8 cellular contexts compared by ENCODE assay signal in genomic region chr17:8221663-8222379, GRCh38. TPM values are rescaled to one million over a fixed set of nuclear protein-coding genes. Genes with fewer than 3 reads are reported as not detected.
DNase-seq lines count a peak whose midpoint lies in the region; ATAC-seq and TF ChIP-seq lines count a peak whose summit lies in the region.

No MANE protein-coding gene starts in this region.

- peak; percentile 75 for DNase-seq in GM04503 (ENCODE audit: low read depth)
- peak; percentile 51 for DNase-seq in HEK293T (ENCODE audit: extremely low spot score)
- peak; percentile 90 for DNase-seq in NAMALWA (ENCODE audit: low spot score)
- peak; percentile 91 for DNase-seq in SW480 (ENCODE audit: low spot score)
- peak; percentile 90 for DNase-seq in adipocyte (ENCODE audit: low read depth)
- DNase-seq in heart right ventricle = peak; percentile 85 to 92
- DNase-seq in progenitor cell of endocrine pancreas (ENCODE audit: low spot score, unreplicated experiment) = peak; percentile 81
- peak; percentile 85 to 90 for DNase-seq in upper lobe of left lung

- H3K27ac ChIP-seq in heart right ventricle (peak overlapping the region; percentile 94 to 99 (median 97)), upper lobe of left lung (peak overlapping the region; percentile 96 to 99 (median 98))

- H3K27me3 ChIP-seq in adipocyte (replicated peaks; ENCODE audit: control insufficient read depth, insufficient read depth, low read length) = no peaks in the 10 kb centered on the region
- no peaks in the 10 kb centered on the region for H3K27me3 ChIP-seq in heart right ventricle
- H3K27me3 ChIP-seq in upper lobe of left lung = no peaks in the 10 kb centered on the region

- ATAC-seq in heart right ventricle (peak; percentile 66 to 85 (median 80)), upper lobe of left lung (ENCODE audit: low FRiP score in 2 of 2) (peak; percentile 78 to 89)

- H3K27ac Mint-ChIP-seq in progenitor cell of endocrine pancreas = peak overlapping the region; percentile 100

- H3K4me1 ChIP-seq in adipocyte (ENCODE audit: control insufficient read depth, insufficient read depth, low read length) (peaks cover 15% of the 10 kb centered on the region), heart right ventricle (peaks cover 7 to 59% (median 14%) of the 10 kb centered on the region in 9 donors), upper lobe of left lung (peaks cover 14 to 37% (median 19%) of the 10 kb centered on the region in 4 donors)

- H3K4me3 Mint-ChIP-seq in progenitor cell of endocrine pancreas (ENCODE audit: low read depth) = peak overlapping the region; percentile 95

- peaks cover 1% of the 10 kb centered on the region for H3K36me3 Mint-ChIP-seq in progenitor cell of endocrine pancreas (ENCODE audit: insufficient read depth)

- H3K4me3 ChIP-seq in adipocyte (ENCODE audit: low read length) (peak overlapping the region; percentile 90), heart right ventricle (peak overlapping the region; percentile 45 to 92 (median 66)), upper lobe of left lung (peak overlapping the region; percentile 60 to 76 (median 70))

- no peaks in the 10 kb centered on the region for H3K27me3 Mint-ChIP-seq in progenitor cell of endocrine pancreas

- TF ChIP-seq POLR2A in upper lobe of left lung (IDR thresholded peaks at IDR 0.05) = no peak

- CTCF ChIA-PET in HEK293T (lab: Yijun Ruan, JAX) = interaction anchor here (0.6 to 2.0 kb wide), 6 partner anchors 11 to 103 kb away, joined by 3 to 7 read pairs (median 3); partner anchors contain the start of genes ALOXE3 and AURKB

- peaks cover 11% of the 10 kb centered on the region for H3K4me1 Mint-ChIP-seq in progenitor cell of endocrine pancreas (ENCODE audit: low read depth)

- H3K9me3 ChIP-seq in adipocyte (ENCODE audit: control insufficient read depth, low read length) (no peaks in the 10 kb centered on the region), heart right ventricle (no peaks in the 10 kb centered on the region), upper lobe of left lung (no peaks in the 10 kb centered on the region)

- H3K9ac ChIP-seq in adipocyte (ENCODE audit: low read length) = peak overlapping the region; percentile 97

- WGBS in heart right ventricle, 2 donors = 0% methylated on average over 40 of the region's 40 CpGs
- WGBS in upper lobe of left lung, 2 donors = 0 to 1% methylated on average over 21 to 40 of the region's 40 CpGs

- no peaks in the 10 kb centered on the region for H3K9me3 Mint-ChIP-seq in progenitor cell of endocrine pancreas (ENCODE audit: low read depth)

- POLR2A ChIA-PET in HEK293T (lab: Yijun Ruan, JAX) = interaction anchor here (1.1 to 9.9 kb wide), 12 partner anchors 11 to 148 kb away, joined by 4 to 135 read pairs (median 18); partner anchors contain the start of genes ALOXE3, AURKB, BORCS6 and CTC1

- H3K36me3 ChIP-seq in adipocyte (ENCODE audit: control insufficient read depth, insufficient read depth, low read length, severe bottlenecking) (no peaks in the 10 kb centered on the region), heart right ventricle (no peaks in the 10 kb centered on the region), upper lobe of left lung (no peaks in the 10 kb centered on the region)

- TF ChIP-seq CTCF in heart right ventricle (IDR thresholded peaks at IDR 0.05) = peak in 1 of 9 donors; percentile 12
- no peak for TF ChIP-seq CTCF in progenitor cell of endocrine pancreas (IDR thresholded peaks at IDR 0.05; ENCODE audit: unreplicated experiment)
- TF ChIP-seq CTCF in upper lobe of left lung (IDR thresholded peaks at IDR 0.05) = no peak

- TF ChIP-seq EP300 in upper lobe of left lung (IDR thresholded peaks at IDR 0.05) = no peak

- intact Hi-C loops in heart right ventricle (cut with DNase I) = loop anchor here in 8 of 10 donors (1.0 to 10.0 kb wide), 15 partner anchors 25 to 153 kb away; partner anchors contain the start of genes CTC1 (in 3 of the 8), SLC25A35 (in 3 of the 8), ALOXE3 (in 2 of the 8) and PFAS (in 2 of the 8)

TF ChIP-seq in HEK293T, 16 proteins besides CTCF, POLR2A, EP300 and RAD21:
- TF ChIP-seq NFRKB (IDR thresholded peaks at IDR 0.05) (no peak), CTBP1 (IDR thresholded peaks at IDR 0.05; ENCODE audit: borderline replicate concordance) (0 out of 2 replicates have a peak, but pooled peaks have one; percentile 4)

RNA-seq across cellular contexts. Expression of gene AURKB, which starts 11.4 kb away (rescaled TPM):
- total RNA-seq in heart right ventricle = 1 to 10 TPM in 3 of 10 donors, under 1 TPM in 2, not detected in 5; 0.38 to 6.4 (median 1.0) TPM
- polyA plus RNA-seq in heart right ventricle = 1 to 10 TPM in 1 of 2 donors, under 1 TPM in 1; 0.38 to 1.5 TPM
- total RNA-seq in progenitor cell of endocrine pancreas = 52.7 and 54.9 TPM in 2 replicates
- total RNA-seq in upper lobe of left lung = 1 to 10 TPM in 5 of 6 donors, not detected in 1; 1.8 to 8.1 (median 5.3) TPM

RNA-seq across cellular contexts. Expression of gene CTC1, which starts 26.0 kb away (rescaled TPM):
- total RNA-seq in heart right ventricle (10 to 100 TPM; 12.5 to 19.8 (median 14.8) TPM), progenitor cell of endocrine pancreas (86.5 and 97.0 TPM in 2 replicates), upper lobe of left lung (100 to 1,000 TPM in 1 of 6 donors, 10 to 100 TPM in 5; 19.6 to 123 (median 42.4) TPM)
- polyA plus RNA-seq in heart right ventricle = 10 to 100 TPM in 1 of 2 donors, 1 to 10 TPM in 1; 5.9 to 19.3 TPM

RNA-seq across cellular contexts. Expression of gene PFAS, which starts 27.3 kb away (rescaled TPM):
- 10 to 100 TPM in 9 of 10 donors, 1 to 10 TPM in 1; 9.6 to 17.9 (median 13.7) TPM for total RNA-seq in heart right ventricle
- 10 to 100 TPM in 1 of 2 donors, 1 to 10 TPM in 1; 8.6 to 11.2 TPM for polyA plus RNA-seq in heart right ventricle
- 110 and 112 TPM in 2 replicates for total RNA-seq in progenitor cell of endocrine pancreas
- total RNA-seq in upper lobe of left lung = 10 to 100 TPM; 11.9 to 60.8 (median 29.5) TPM

RNA-seq across cellular contexts. Expression of gene BORCS6, which starts 31.8 kb away (rescaled TPM):
- total RNA-seq in heart right ventricle (1 to 10 TPM; 5.3 to 9.4 (median 7.7) TPM), progenitor cell of endocrine pancreas (5.2 and 5.3 TPM in 2 replicates), upper lobe of left lung (10 to 100 TPM in 4 of 6 donors, 1 to 10 TPM in 2; 7.3 to 12.5 (median 11.1) TPM)
- polyA plus RNA-seq in heart right ventricle = 10 to 100 TPM in 1 of 2 donors, 1 to 10 TPM in 1; 4.2 to 13.8 TPM

RNA-seq across cellular contexts. Expression of gene TMEM107, which starts 45.6 kb away (rescaled TPM):
- total RNA-seq in heart right ventricle (10 to 100 TPM in 1 of 10 donors, 1 to 10 TPM in 9; 5.2 to 15.2 (median 7.3) TPM), progenitor cell of endocrine pancreas (24.6 and 28.1 TPM in 2 replicates), upper lobe of left lung (10 to 100 TPM; 11.5 to 32.5 (median 17.3) TPM)
- 1 to 10 TPM; 4.5 to 7.8 TPM for polyA plus RNA-seq in heart right ventricle

Comparison
In these comparisons a context has a peak if more than half of its experiments do, and no peak if none do; other contexts are left out.
1. Peak in every context shown above with its lines: DNase-seq, ATAC-seq, H3K4me3 ChIP-seq and H3K27ac ChIP-seq.